ENCODE assay signal across 19 cellular contexts in the genomic region with DNA sequence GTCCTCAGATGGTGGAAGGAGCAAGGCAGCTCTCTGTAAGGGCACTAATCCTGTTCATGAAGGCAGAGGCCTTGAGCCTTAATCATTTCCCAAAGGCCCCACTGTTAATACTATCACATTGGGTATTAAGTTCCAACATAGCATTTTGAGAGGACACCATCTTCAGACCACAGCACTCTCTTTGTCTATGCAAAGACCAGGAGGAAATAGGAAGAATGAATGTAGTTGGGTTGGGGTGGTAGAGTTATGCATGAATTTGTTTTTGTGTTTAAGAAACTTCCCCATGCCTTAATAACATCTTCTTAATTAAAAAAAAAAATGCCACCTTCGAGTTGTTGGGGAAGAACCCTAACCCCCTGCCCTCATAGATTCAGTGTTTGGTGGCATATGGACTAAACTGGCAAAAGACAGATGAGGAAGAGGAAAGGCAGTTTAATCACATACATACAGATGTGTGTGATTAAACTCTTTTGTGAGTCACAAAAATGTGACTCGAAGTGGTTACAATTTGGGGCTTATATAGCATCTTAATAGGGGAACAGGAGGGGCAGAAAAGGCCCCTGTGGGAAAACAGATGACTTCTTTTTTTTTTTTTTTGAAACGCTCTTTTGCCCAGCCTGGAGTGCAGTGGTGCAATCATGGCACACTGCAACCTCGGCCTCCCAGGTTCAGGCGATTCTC. TPM values are rescaled to one million over a fixed set of nuclear protein-coding genes. Genes with fewer than 3 reads are reported as not detected.
DNase-seq lines count a peak whose midpoint lies in the region; ATAC-seq and TF ChIP-seq lines count a peak whose summit lies in the region.
"Had no signal": no experiment of that assay in that cellular context is flagged by ENCODE, and none has a peak within 500 bp of the region (broad histone marks: within the 10 kb centered on the region; RNA-seq: fewer than 3 reads in every experiment).

No MANE protein-coding gene starts in this region.

- H4K20me1 ChIP-seq in PC-3 (ENCODE audit: low read length): no peaks in the 10 kb centered on the region

- CTCF ChIA-PET in PC-3 (lab: Charles Lee): interaction anchor here (0.7 kb wide), 1 partner anchor 198 kb away, joined by 10 read pairs; no protein-coding TSS in a partner anchor

- no peak overlapping the region for H3K4me2 ChIP-seq in PC-3 (ENCODE audit: low read length)

- H3K9ac ChIP-seq in PC-3 (ENCODE audit: low read length): no peak overlapping the region

- H3K36me3 ChIP-seq in PC-3 (ENCODE audit: low read depth, low read length) (peaks cover 24% of the 10 kb centered on the region), Peyer's patch (peaks cover 0 to 42% (median 0%) of the 10 kb centered on the region in 3 donors)
- H3K36me3 ChIP-seq: prostate gland had no signal

- ATAC-seq in PC-3: no peak
- no peak for ATAC-seq in HG03439 (IDR thresholded peaks at IDR 0.05; ENCODE audit: unreplicated experiment)
- ATAC-seq: activated T-cell treated with anti-CD3 and anti-CD28 coated beads, Interleukin-2, amount 50 U/mL, for 72 hours had no signal

- H3K27me3 ChIP-seq in PC-3 (ENCODE audit: low read length) (no peaks in the 10 kb centered on the region), Peyer's patch (no peaks in the 10 kb centered on the region)
- H3K27me3 ChIP-seq: ascending aorta, BE2C, testis had no signal

- POLR2A ChIA-PET in PC-3 (lab: Charles Lee; ENCODE audit: unreplicated experiment): no interaction called here

- intact Hi-C loops in PC-3 (cut with micrococcal nuclease): no loop called here

- DNase-seq in AG10803 (ENCODE audit: low read depth): peak; percentile 67
- peak; percentile 29 for DNase-seq in GM04504 (ENCODE audit: low read depth)
- peak; percentile 16 for DNase-seq in PC-3
- DNase-seq in fibroblast of mammary gland (ENCODE audit: low read depth): peak; percentile 74
- no peak for DNase-seq in NCI-H1092 (lab: John Stamatoyannopoulos, UW)
- no peak for DNase-seq in Peyer's patch
- DNase-seq in amniotic stem cell (lab: John Stamatoyannopoulos, UW): no peak
- DNase-seq: activated CD4-positive, alpha-beta T cell treated with anti-CD3 and anti-CD28 coated beads, Interleukin-2, amount 10 ng/mL, durations not matched to agents 7 days and 5 days; activated T-cell treated with anti-CD3 and anti-CD28 coated beads, Interleukin-2, amount 50 U/mL, for 72 hours; BE2C; DND-41; NCI-H1694; RPMI8226; testis had no signal

- BruUV-seq in PC-3 (replicated peaks; lab: Mats Ljungman, UMichigan): no TSS peak

- TF ChIP-seq CTCF in AG10803 (conservative IDR thresholded peaks at IDR 0.05; ENCODE audit: low read length) (no peak), PC-3 (conservative IDR thresholded peaks at IDR 0.05; ENCODE audit: low read depth, low read length) (no peak), fibroblast of mammary gland (conservative IDR thresholded peaks at IDR 0.05; ENCODE audit: control insufficient read depth, insufficient read depth, low read depth, low read length) (no peak), Peyer's patch (IDR thresholded peaks at IDR 0.05) (no peak)

- H3F3A ChIP-seq in PC-3 (ENCODE audit: low read length, unreplicated experiment): peaks cover 8% of the 10 kb centered on the region

- H2AFZ ChIP-seq in PC-3 (ENCODE audit: low read length): no peak overlapping the region

- H3K9me3 ChIP-seq in PC-3 (ENCODE audit: low read length) (no peaks in the 10 kb centered on the region), Peyer's patch (no peaks in the 10 kb centered on the region)
- H3K9me3 ChIP-seq: ascending aorta, BE2C, prostate gland, testis had no signal

- no peak for TF ChIP-seq POLR2A in Peyer's patch (IDR thresholded peaks at IDR 0.05)

- H3K4me1 ChIP-seq in PC-3 (ENCODE audit: insufficient read depth, low read length) (peaks cover 24% of the 10 kb centered on the region), Peyer's patch (peaks cover 0 to 24% (median 4%) of the 10 kb centered on the region in 4 donors)
- H3K4me1 ChIP-seq: prostate gland had no signal

- H3K79me2 ChIP-seq in PC-3 (ENCODE audit: low read length): no peaks in the 10 kb centered on the region

- H3K27ac ChIP-seq in PC-3 (ENCODE audit: low read length) (no peak overlapping the region), Peyer's patch (no peak overlapping the region)
- H3K27ac ChIP-seq: ascending aorta, prostate gland, testis had no signal

- H3K4me3 ChIP-seq in AG10803 (ENCODE audit: low read length) (no peak overlapping the region), PC-3 (ENCODE audit: low read length) (no peak overlapping the region), fibroblast of mammary gland (ENCODE audit: control insufficient read depth, low read depth, low read length) (no peak overlapping the region), Peyer's patch (no peak overlapping the region)
- H3K4me3 ChIP-seq: ascending aorta, prostate gland, testis had no signal

- no peaks in the 10 kb centered on the region for H3K9me2 ChIP-seq in PC-3 (replicated peaks; ENCODE audit: low read length)

RNA-seq across cellular contexts. Expression of gene SLC5A10, which starts 35.0 kb away (rescaled TPM):
- not detected in 2 replicates for total RNA-seq in PC-3 (2014; rRNA removed)
- not detected for total RNA-seq in Peyer's patch
- total RNA-seq: activated CD4-positive, alpha-beta T cell treated with anti-CD3 and anti-CD28 coated beads, Interleukin-2, amount 10 ng/mL, durations not matched to agents 7 days and 5 days; activated T-cell treated with anti-CD3 and anti-CD28 coated beads, Interleukin-2, amount 50 U/mL, for 72 hours; ascending aorta; myocyte; NCI-H460; prostate gland had no signal

RNA-seq across cellular contexts. Expression of gene PRPSAP2, which starts 59.0 kb away (rescaled TPM):
- total RNA-seq in PC-3 (2014; rRNA removed) (60.1 and 81.3 TPM in 2 replicates), Peyer's patch (10 to 100 TPM; 20.0 to 48.7 (median 35.0) TPM)

Comparison
In these comparisons a context has a peak if more than half of its experiments do, and no peak if none do; other contexts are left out.
1. DNase-seq: peak in AG10803 (single experiment), GM04504 (single experiment), PC-3 (single experiment) and fibroblast of mammary gland (single experiment); none in NCI-H1092 (single experiment), Peyer's patch (0 of 3) and amniotic stem cell (single experiment).